In genomic region chr1:109181085-109181806, GRCh38 we compare ENCODE assay signal across 10 cellular contexts. TPM values are rescaled to one million over a fixed set of nuclear protein-coding genes. Genes with fewer than 3 reads are reported as not detected.
DNase-seq lines count a peak whose midpoint lies in the region; ATAC-seq and TF ChIP-seq lines count a peak whose summit lies in the region.
"Had no signal": no experiment of that assay in that cellular context is flagged by ENCODE, and none has a peak within 500 bp of the region (broad histone marks: within the 10 kb centered on the region; RNA-seq: fewer than 3 reads in every experiment).

No MANE protein-coding gene starts in this region.

- no peak overlapping the region for H3K9ac ChIP-seq in mesenchymal stem cell (ENCODE audit: low read length)

- H3K36me3 ChIP-seq in mesenchymal stem cell (ENCODE audit: control insufficient read depth in 1 of 2, insufficient read depth in 2 of 2, low read depth in 1 of 2, low read length in 2 of 2): no peaks in the 10 kb centered on the region

- peak overlapping the region; percentile 41 for H3K4me2 ChIP-seq in mesenchymal stem cell (ENCODE audit: low read length, poor library complexity, severe bottlenecking)

- ATAC-seq in HG03520 (IDR thresholded peaks at IDR 0.05; ENCODE audit: unreplicated experiment) (no peak), HG02884 (IDR thresholded peaks at IDR 0.05; ENCODE audit: unreplicated experiment) (no peak), GM21447 (IDR thresholded peaks at IDR 0.05; ENCODE audit: unreplicated experiment) (no peak)
- ATAC-seq: sciatic nerve had no signal

- no peak overlapping the region for H2BK120ac ChIP-seq in mesenchymal stem cell (ENCODE audit: low read depth, low read length)

- H3K4me3 ChIP-seq in AG04450 (ENCODE audit: low read depth, low read length) (no peak overlapping the region), epithelial cell of proximal tubule (ENCODE audit: low read depth, low read length) (no peak overlapping the region), mesenchymal stem cell (ENCODE audit: insufficient read depth in 1 of 2, low read depth in 1 of 2, low read length in 2 of 2) (no peak overlapping the region)

- no peaks in the 10 kb centered on the region for H3K27me3 ChIP-seq in AG04450 (ENCODE audit: control insufficient read depth, insufficient read depth, low read length)
- no peaks in the 10 kb centered on the region for H3K27me3 ChIP-seq in mesenchymal stem cell (ENCODE audit: control insufficient read depth in 1 of 2, insufficient read depth in 1 of 2, low read length in 2 of 2)

- peaks cover 14% of the 10 kb centered on the region for H3K4me1 ChIP-seq in mesenchymal stem cell (ENCODE audit: control insufficient read depth, insufficient read depth, low read depth, low read length)

- H3K23ac ChIP-seq in mesenchymal stem cell (ENCODE audit: low read length in 2 of 2): no peak overlapping the region

- no peak overlapping the region for H2BK5ac ChIP-seq in mesenchymal stem cell (ENCODE audit: low read depth, low read length, poor library complexity, severe bottlenecking)

- H2AK5ac ChIP-seq in mesenchymal stem cell (ENCODE audit: low read length, severe bottlenecking): peak overlapping the region; percentile 91

- H3K27ac ChIP-seq in AG04450 (ENCODE audit: low read depth, low read length) (peak overlapping the region; percentile 31), mesenchymal stem cell (ENCODE audit: low read length, poor library complexity, severe bottlenecking) (peak overlapping the region; percentile 93)

- H3K14ac ChIP-seq in mesenchymal stem cell (ENCODE audit: low read length in 2 of 2): no peak overlapping the region

- no peak overlapping the region for H3K18ac ChIP-seq in mesenchymal stem cell (ENCODE audit: low read depth in 1 of 2, low read length in 2 of 2)

- no peak for TF ChIP-seq CTCF in AG04450 (IDR thresholded peaks at IDR 0.05; ENCODE audit: low read depth, low read length)
- TF ChIP-seq CTCF in epithelial cell of proximal tubule (conservative IDR thresholded peaks at IDR 0.05; ENCODE audit: low read depth, low read length): no peak

- H4K8ac ChIP-seq in mesenchymal stem cell (ENCODE audit: low read length): no peak overlapping the region

- H2BK15ac ChIP-seq in mesenchymal stem cell (ENCODE audit: low read depth, poor library complexity, severe bottlenecking): no peak overlapping the region

- no peak overlapping the region for H4K91ac ChIP-seq in mesenchymal stem cell (ENCODE audit: low read length)

- H3K9me3 ChIP-seq in AG04450 (ENCODE audit: control insufficient read depth, insufficient read depth, low read length) (no peaks in the 10 kb centered on the region), mesenchymal stem cell (ENCODE audit: control insufficient read depth, low read length) (no peaks in the 10 kb centered on the region)

- DNase-seq in AG04450 (ENCODE audit: low read depth, low spot score) (no peak), NCI-H446 (lab: John Stamatoyannopoulos, UW) (peak; percentile 28 to 58), epithelial cell of proximal tubule (ENCODE audit: low read depth) (peak; percentile 62), mesenchymal stem cell (no peak), NCI-H2081 treated with DMSO at 0.1 percent for 48 hours (lab: John Stamatoyannopoulos, UW) (no peak)
- DNase-seq: glutamatergic neuron had no signal

- H3K79me1 ChIP-seq in mesenchymal stem cell (replicated peaks; ENCODE audit: low read length, poor library complexity, severe bottlenecking): no peaks in the 10 kb centered on the region

- no peak overlapping the region for H3K4ac ChIP-seq in mesenchymal stem cell (ENCODE audit: low read depth in 1 of 2, low read length in 2 of 2)

- CTCF ChIA-PET in AG04450 (lab: Charles Lee): interaction anchor here (0.9 to 1.0 kb wide), 4 partner anchors 13 to 68 kb away, joined by 3 to 5 read pairs (median 4); a partner anchor contains a TSS

- WGBS in mesenchymal stem cell: 45% methylated on average over 4 of the region's 4 CpGs

- no peak overlapping the region for H2BK12ac ChIP-seq in mesenchymal stem cell (ENCODE audit: low read length in 2 of 2)

- no peak overlapping the region for H2AFZ ChIP-seq in mesenchymal stem cell (ENCODE audit: low read depth, low read length)

- POLR2A ChIA-PET in AG04450 (lab: Yijun Ruan, JAX): no interaction called here

RNA-seq across cellular contexts. Expression of gene SARS1, which starts 32.5 kb away (rescaled TPM):
- 301 and 332 TPM in 2 replicates for polyA plus RNA-seq in AG04450 (2011; rRNA removed)
- polyA minus RNA-seq in AG04450 (2011; rRNA and poly(A)+ RNA removed): 195 and 210 TPM in 2 replicates
- total RNA-seq in epithelial cell of proximal tubule: 153 and 177 TPM in 2 replicates
- polyA plus RNA-seq in mesenchymal stem cell (2013, experiment 1 of 2): 210 TPM
- 208 TPM for polyA plus RNA-seq in mesenchymal stem cell (2013, experiment 2 of 2)

Comparison
In these comparisons a context has a peak if more than half of its experiments do, and no peak if none do; other contexts are left out.
1. DNase-seq: peak in NCI-H446 (2 of 2) and epithelial cell of proximal tubule (single experiment); none in AG04450 (single experiment), mesenchymal stem cell (single experiment) and NCI-H2081 treated with DMSO at 0.1 percent for 48 hours (single experiment).